In the genomic region with DNA sequence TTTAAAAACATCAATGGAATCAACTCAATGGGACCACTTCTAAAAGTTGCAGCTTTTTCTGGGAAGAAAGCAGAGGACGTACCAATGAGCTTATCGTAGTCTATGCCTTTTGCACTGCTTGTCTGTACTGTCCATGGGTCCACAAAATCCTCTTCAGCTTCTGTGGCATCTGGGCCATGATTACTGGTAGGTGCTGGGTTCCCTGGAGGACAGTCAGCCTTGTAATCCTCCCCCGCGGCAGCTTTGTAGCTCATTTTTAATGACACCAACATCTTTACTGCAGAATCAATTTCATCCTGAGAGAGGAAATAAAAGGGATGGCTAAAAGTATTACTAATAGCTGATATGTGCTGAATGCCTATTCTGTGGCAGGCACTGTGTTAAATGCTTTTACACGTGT, we compare ENCODE assay signal across 25 cellular contexts. TPM values are rescaled to one million over a fixed set of nuclear protein-coding genes. Genes with fewer than 3 reads are reported as not detected.
DNase-seq lines count a peak whose midpoint lies in the region; ATAC-seq, FAIRE-seq and TF ChIP-seq lines count a peak whose summit lies in the region.
"Had no signal": no experiment of that assay in that cellular context is flagged by ENCODE, and none has a peak within 500 bp of the region (broad histone marks: within the 10 kb centered on the region; RNA-seq: fewer than 3 reads in every experiment).

No MANE protein-coding gene starts in this region.

- TF ChIP-seq POLR2A in GM12892 (IDR thresholded peaks at IDR 0.05; ENCODE audit: low read depth, low read length) (0 out of 2 replicates have a peak, but pooled peaks have one; percentile 24), esophagus muscularis mucosa (IDR thresholded peaks at IDR 0.05; ENCODE audit: low read depth) (no peak)

- intact Hi-C loops in esophagus muscularis mucosa (cut with DNase I), result no loop called here
- intact Hi-C loops in psoas muscle (cut with DNase I), result no loop called here

- H3K27ac Mint-ChIP-seq in activated T-helper 17 cell treated with anti-CD3 and anti-CD28 coated beads, Interleukin-2, amount 50 U/mL, for 72 hours, result no peak overlapping the region
- H3K27ac Mint-ChIP-seq: IgD-negative memory B cell had no signal

- peaks cover 10 to 92% (median 47%) of the 10 kb centered on the region in 4 donors for H3K36me3 ChIP-seq in esophagus muscularis mucosa
- peaks cover 9 to 85% of the 10 kb centered on the region in 2 donors for H3K36me3 ChIP-seq in psoas muscle (ENCODE audit: insufficient read depth in 1 of 2, low read depth in 1 of 2)

- H3K9me3 ChIP-seq in esophagus muscularis mucosa (no peaks in the 10 kb centered on the region), psoas muscle (no peaks in the 10 kb centered on the region)
- H3K9me3 ChIP-seq: SK-N-SH had no signal

- no peak for DNase-seq in GM12892 (ENCODE audit: insufficient read length)
- DNase-seq in NCI-H82 treated with DMSO at 0.1 percent for 48 hours (lab: John Stamatoyannopoulos, UW; ENCODE audit: unreplicated experiment), result peak; percentile 65
- no peak for DNase-seq in esophagus muscularis mucosa (ENCODE audit: extremely low spot score)
- DNase-seq in psoas muscle, result no peak
- no peak for DNase-seq in medulla oblongata (ENCODE audit: extremely low spot score)
- no peak for DNase-seq in Kasumi-1 (lab: John Stamatoyannopoulos, UW)
- DNase-seq: C1 segment of cervical spinal cord; Calu3; CD8-positive, alpha-beta memory T cell; GDM1; MV-4-11; NCI-H1105 treated with DMSO at 0.1 percent for 48 hours; NCI-H2029 treated with DMSO at 0.1 percent for 48 hours; NCI-H2171; NCI-H345; NCI-H524 treated with DMSO at 0.1 percent for 48 hours; OCI-M1; SK-N-SH had no signal

- 89% methylated on average over 5 of the region's 5 CpGs for WGBS in esophagus muscularis mucosa
- WGBS in psoas muscle, 3 donors, result 80 to 86% (median 82%) methylated on average over 5 of the region's 5 CpGs

- peaks cover 19% of the 10 kb centered on the region for H3K4me1 Mint-ChIP-seq in activated T-helper 17 cell treated with anti-CD3 and anti-CD28 coated beads, Interleukin-2, amount 50 U/mL, for 72 hours
- H3K4me1 Mint-ChIP-seq: IgD-negative memory B cell had no signal

- H3K27me3 ChIP-seq in esophagus muscularis mucosa (no peaks in the 10 kb centered on the region), psoas muscle (ENCODE audit: insufficient read depth in 3 of 3, low read length in 2 of 3) (no peaks in the 10 kb centered on the region)

- H3K27ac ChIP-seq in esophagus muscularis mucosa (replicated peaks in 1 of 4), result peak overlapping the region; percentile 3 to 60 (median 20)
- peak overlapping the region; percentile 24 for H3K27ac ChIP-seq in psoas muscle

- no peak for FAIRE-seq in GM12892 (lab: Jason Lieb, UNC)
- FAIRE-seq: H1 had no signal

- H3K4me3 Mint-ChIP-seq in activated T-helper 17 cell treated with anti-CD3 and anti-CD28 coated beads, Interleukin-2, amount 50 U/mL, for 72 hours, result no peak overlapping the region
- H3K4me3 Mint-ChIP-seq: CD8-positive, alpha-beta memory T cell; IgD-negative memory B cell had no signal

- TF ChIP-seq CTCF in esophagus muscularis mucosa (IDR thresholded peaks at IDR 0.05), result no peak
- no peak for TF ChIP-seq CTCF in psoas muscle (IDR thresholded peaks at IDR 0.05)

- peaks cover 6 to 32% (median 28%) of the 10 kb centered on the region in 4 donors for H3K4me1 ChIP-seq in esophagus muscularis mucosa
- H3K4me1 ChIP-seq in psoas muscle, result peaks cover 5% of the 10 kb centered on the region

- peaks cover 100% of the 10 kb centered on the region for H3K36me3 Mint-ChIP-seq in activated T-helper 17 cell treated with anti-CD3 and anti-CD28 coated beads, Interleukin-2, amount 50 U/mL, for 72 hours (ENCODE audit: low read depth)

- H3K4me3 ChIP-seq in esophagus muscularis mucosa (no peak overlapping the region), psoas muscle (no peak overlapping the region)

- ATAC-seq in psoas muscle, result no peak
- ATAC-seq in activated T-helper 17 cell treated with anti-CD3 and anti-CD28 coated beads, Interleukin-2, amount 50 U/mL, for 72 hours (replicated peaks), result no peak
- ATAC-seq: HCT116, Right ventricle myocardium inferior had no signal

- no peaks in the 10 kb centered on the region for H3K9me3 Mint-ChIP-seq in activated T-helper 17 cell treated with anti-CD3 and anti-CD28 coated beads, Interleukin-2, amount 50 U/mL, for 72 hours
- H3K9me3 Mint-ChIP-seq: CD8-positive, alpha-beta memory T cell; IgD-negative memory B cell had no signal

- no peak for TF ChIP-seq EP300 in esophagus muscularis mucosa (IDR thresholded peaks at IDR 0.05)

- no peaks in the 10 kb centered on the region for H3K27me3 Mint-ChIP-seq in activated T-helper 17 cell treated with anti-CD3 and anti-CD28 coated beads, Interleukin-2, amount 50 U/mL, for 72 hours
- H3K27me3 Mint-ChIP-seq: CD8-positive, alpha-beta memory T cell; IgD-negative memory B cell had no signal

RNA-seq across cellular contexts. Expression of gene WDR25, which starts 14.7 kb away (rescaled TPM):
- polyA plus RNA-seq in GM12892 (2012; ENCODE audit: missing spikeins), result 2.6 TPM
- total RNA-seq in esophagus muscularis mucosa (10 to 100 TPM in 2 of 4 donors, 1 to 10 TPM in 2; 7.1 to 10.8 (median 9.4) TPM), psoas muscle (1 to 10 TPM; 6.0 to 9.3 (median 7.3) TPM)
- polyA plus RNA-seq in psoas muscle, result 10 to 100 TPM in 1 of 3 donors, 1 to 10 TPM in 2; 6.7 to 11.7 (median 9.3) TPM
- 1 to 10 TPM; 3.4 to 5.1 TPM for total RNA-seq in activated T-helper 17 cell treated with anti-CD3 and anti-CD28 coated beads, Interleukin-2, amount 50 U/mL, for 72 hours

RNA-seq across cellular contexts. Expression of gene SLC25A47, which starts 38.5 kb away (rescaled TPM):
- polyA plus RNA-seq in GM12892 (2012; ENCODE audit: missing spikeins), result not detected
- total RNA-seq in esophagus muscularis mucosa (not detected), psoas muscle (under 1 TPM in 1 of 4 donors, not detected in 3; 0.12 TPM)
- polyA plus RNA-seq in psoas muscle, result under 1 TPM in 1 of 3 donors, not detected in 2; 0.03 TPM
- total RNA-seq in activated T-helper 17 cell treated with anti-CD3 and anti-CD28 coated beads, Interleukin-2, amount 50 U/mL, for 72 hours, result not detected
- total RNA-seq: Calu3; CD8-positive, alpha-beta memory T cell; Daoy; H1; M059J; Right ventricle myocardium inferior had no signal
- polyA plus RNA-seq: CD8-positive, alpha-beta memory T cell; H1; IgD-negative memory B cell; SK-N-SH had no signal

RNA-seq across cellular contexts. Expression of gene SLC25A29, which starts 55.4 kb away (rescaled TPM):
- polyA plus RNA-seq in GM12892 (2012; ENCODE audit: missing spikeins), result 9.7 TPM
- total RNA-seq in esophagus muscularis mucosa (10 to 100 TPM; 37.4 to 63.0 (median 49.2) TPM), psoas muscle (10 to 100 TPM in 1 of 4 donors, 1 to 10 TPM in 3; 5.0 to 14.8 (median 7.5) TPM)
- polyA plus RNA-seq in psoas muscle, result 1 to 10 TPM; 4.5 to 7.2 (median 6.7) TPM
- 1 to 10 TPM; 3.8 to 9.3 TPM for total RNA-seq in activated T-helper 17 cell treated with anti-CD3 and anti-CD28 coated beads, Interleukin-2, amount 50 U/mL, for 72 hours
